In genomic region chr6:11791354-11792107, GRCh38 we compare ENCODE assay signal across 19 cellular contexts. TPM values are rescaled to one million over a fixed set of nuclear protein-coding genes. Genes with fewer than 3 reads are reported as not detected.
DNase-seq lines count a peak whose midpoint lies in the region; ATAC-seq, FAIRE-seq and TF ChIP-seq lines count a peak whose summit lies in the region.
"Had no signal": no experiment of that assay in that cellular context is flagged by ENCODE, and none has a peak within 500 bp of the region (broad histone marks: within the 10 kb centered on the region; RNA-seq: fewer than 3 reads in every experiment).

No MANE protein-coding gene starts in this region.

- TF ChIP-seq EP300 in HepG2 (IDR thresholded peaks at IDR 0.05; ENCODE audit: low read depth in 2 of 2, low read length in 2 of 2) (no peak), HepG2 (CRISPR knock-in tag; IDR thresholded peaks at IDR 0.05; ENCODE audit: borderline replicate concordance) (no peak), transverse colon (IDR thresholded peaks at IDR 0.05; ENCODE audit: low read depth) (no peak)

- H3K27ac ChIP-seq in HepG2 (ENCODE audit: extremely low read length, insufficient read depth, low read length), result no peak overlapping the region
- H3K27ac ChIP-seq in right lobe of liver, result no peak overlapping the region
- peak overlapping the region; percentile 56 for H3K27ac ChIP-seq in HUES48 (ENCODE audit: low read depth, low read length)
- H3K27ac ChIP-seq in coronary artery, result no peak overlapping the region
- H3K27ac ChIP-seq in transverse colon, result no peak overlapping the region
- H3K27ac ChIP-seq: colonic mucosa, left lung, stomach had no signal

- no TSS peak for BruUV-seq in HepG2 (replicated peaks; lab: Mats Ljungman, UMichigan)

- no peaks in the 10 kb centered on the region for H3K79me2 ChIP-seq in HepG2 (ENCODE audit: insufficient read depth, low read length)

- H3K4me1 ChIP-seq in HepG2 (ENCODE audit: insufficient read depth, low read length) (peaks cover 15% of the 10 kb centered on the region), right lobe of liver (peaks cover 0 to 9% (median 3%) of the 10 kb centered on the region in 4 donors), HUES48 (ENCODE audit: control insufficient read depth, insufficient read depth, low read length) (peaks cover 32% of the 10 kb centered on the region), transverse colon (peaks cover 0 to 15% (median 3%) of the 10 kb centered on the region in 4 donors)
- H3K4me1 ChIP-seq: colonic mucosa, left lung had no signal

- H4K20me1 ChIP-seq in HepG2 (ENCODE audit: insufficient read depth, low read length), result no peaks in the 10 kb centered on the region

- H3K27me3 ChIP-seq in HepG2 (ENCODE audit: control insufficient read depth in 1 of 2, insufficient read depth in 2 of 2, low read length in 2 of 2) (peaks cover 0 to 23% of the 10 kb centered on the region in 2 experiments; a peak in 4 of 5 replicates), right lobe of liver (no peaks in the 10 kb centered on the region), HUES48 (ENCODE audit: control insufficient read depth, insufficient read depth, low read length) (no peaks in the 10 kb centered on the region), transverse colon (no peaks in the 10 kb centered on the region)
- H3K27me3 ChIP-seq: colonic mucosa, left lung, stomach had no signal

- DNase-seq in HepG2 (ENCODE audit: low spot score) (no peak), right lobe of liver (no peak), coronary artery (ENCODE audit: low spot score) (peak; percentile 35), KG1 (lab: John Stamatoyannopoulos, UW) (no peak), transverse colon (no peak), HTR-8/SVneo (ENCODE audit: insufficient read length, low spot score) (no peak)
- DNase-seq in stimulated activated CD4-positive, alpha-beta T cell treated with anti-CD3 and anti-CD28 coated beads, TNF-alpha, amount 100 ng/mL, for 48 hours (ENCODE audit: low read depth in 3 of 3), result peak in 2 of 3 donors; percentile 15 to 25
- DNase-seq: colonic mucosa, foreskin melanocyte, left lung, NCI-H146, NCI-H2171 treated with DMSO at 0.1 percent for 48 hours, NCI-H69, SIG-M5, stomach had no signal

- H3K4me3 ChIP-seq in HepG2 (replicated peaks in 1 of 3; ENCODE audit: insufficient read depth in 1 of 3, low read depth in 2 of 3, low read length in 3 of 3) (no peak overlapping the region), right lobe of liver (no peak overlapping the region), HUES48 (ENCODE audit: low read depth, low read length) (no peak overlapping the region), coronary artery (no peak overlapping the region), transverse colon (no peak overlapping the region)
- H3K4me3 ChIP-seq: colonic mucosa, left lung, stomach had no signal

- H2AFZ ChIP-seq in HepG2 (ENCODE audit: low read length), result no peak overlapping the region

- intact Hi-C loops in HepG2 (cut with micrococcal nuclease; ENCODE audit: unreplicated experiment), result no loop called here
- intact Hi-C loops in right lobe of liver (cut with DNase I), result no loop called here
- intact Hi-C loops in transverse colon (cut with DNase I; ENCODE audit: low total_unique reads), result no loop called here

- in situ Hi-C loops in HepG2 (cut with HindIII; ENCODE audit: extremely low pct_ligation_motif_present, low pct_unique_long_range_greater_than_20kb) (no loop called here), transverse colon (cut with MboI; ENCODE audit: low pct_ligation_motif_present in 1 of 4, low pct_unique_long_range_greater_than_20kb in 1 of 4, low sequenced_read_pairs in 3 of 4) (no loop called here)

- POLR2A ChIA-PET in HepG2 (lab: Yijun Ruan, JAX), result no interaction called here

- H3K9ac ChIP-seq in HepG2 (ENCODE audit: insufficient read depth, low read depth, low read length) (no peak overlapping the region), HUES48 (ENCODE audit: low read depth, low read length) (no peak overlapping the region)

- ATAC-seq in HepG2 (no peak), right lobe of liver (no peak)
- ATAC-seq: left lung had no signal

- CTCF ChIA-PET in HepG2 (lab: Yijun Ruan, JAX; ENCODE audit: low intra/inter-chr PET ratio, low total read pairs), result no interaction called here

- TF ChIP-seq CTCF in HepG2 (CRISPR knock-in tag; IDR thresholded peaks at IDR 0.05) (no peak), right lobe of liver (IDR thresholded peaks at IDR 0.05) (no peak), coronary artery (IDR thresholded peaks at IDR 0.05) (no peak), transverse colon (IDR thresholded peaks at IDR 0.05) (no peak)

- TF ChIP-seq RAD21 in HepG2 (CRISPR knock-in tag; IDR thresholded peaks at IDR 0.05), result no peak

- no peaks in the 10 kb centered on the region for H3K36me3 ChIP-seq in HepG2 (replicated peaks in 1 of 2; ENCODE audit: control insufficient read depth in 1 of 2, insufficient read depth in 2 of 2, low read length in 2 of 2)
- H3K36me3 ChIP-seq in right lobe of liver, result no peaks in the 10 kb centered on the region
- H3K36me3 ChIP-seq in HUES48 (ENCODE audit: control insufficient read depth, insufficient read depth, low read length), result no peaks in the 10 kb centered on the region
- H3K36me3 ChIP-seq in transverse colon, result no peaks in the 10 kb centered on the region
- H3K36me3 ChIP-seq: colonic mucosa, left lung, stomach had no signal

- no peak overlapping the region for H3K4me2 ChIP-seq in HepG2 (ENCODE audit: low read depth, low read length)

- H3K9me3 ChIP-seq in HepG2 (ENCODE audit: low read length), result no peaks in the 10 kb centered on the region
- no peaks in the 10 kb centered on the region for H3K9me3 ChIP-seq in right lobe of liver
- H3K9me3 ChIP-seq in HUES48 (ENCODE audit: control insufficient read depth, insufficient read depth, low read length), result no peaks in the 10 kb centered on the region
- no peaks in the 10 kb centered on the region for H3K9me3 ChIP-seq in transverse colon
- H3K9me3 ChIP-seq: colonic mucosa, left lung, stomach had no signal

- TF ChIP-seq POLR2A in HepG2 (IDR thresholded peaks at IDR 0.05; ENCODE audit: insufficient read depth in 1 of 2, low read depth in 2 of 2, low read length in 2 of 2), result no peak
- no peak for TF ChIP-seq POLR2A in right lobe of liver (IDR thresholded peaks at IDR 0.05)
- no peak for TF ChIP-seq POLR2A in transverse colon (IDR thresholded peaks at IDR 0.05)

- 49% methylated on average over 8 of the region's 8 CpGs for WGBS in HepG2 (ENCODE audit: low lambda C conversion rate)
- WGBS in right lobe of liver (ENCODE audit: insufficient coverage, low coverage, low lambda C conversion rate, missing lambda C conversion rate), result 94% methylated on average over 5 of the region's 8 CpGs
- 83 to 87% methylated on average over 2 to 8 of the region's 8 CpGs for WGBS in transverse colon (ENCODE audit: low coverage in 1 of 2), 2 donors

- FAIRE-seq in HepG2 (lab: Jason Lieb, UNC), result no peak
- FAIRE-seq in HTR-8/SVneo (lab: Jason Lieb, UNC), result no peak
- FAIRE-seq: endothelial cell of umbilical vein, urothelium cell line had no signal

TF ChIP-seq in HepG2, 621 proteins besides CTCF, POLR2A, EP300 and RAD21 (continues in another document):
- TF ChIP-seq ARNTL (CRISPR knock-in tag; IDR thresholded peaks at IDR 0.05) (no peak), NFYB (CRISPR knock-in tag; IDR thresholded peaks at IDR 0.05) (no peak), KLF11 (CRISPR knock-in tag; IDR thresholded peaks at IDR 0.05) (no peak), ELK4 (CRISPR knock-in tag; IDR thresholded peaks at IDR 0.05; ENCODE audit: borderline replicate concordance) (no peak), TCF12 (IDR thresholded peaks at IDR 0.05) (no peak), TCF12 (CRISPR knock-in tag; IDR thresholded peaks at IDR 0.05) (no peak)

RNA-seq across cellular contexts. Expression of gene ADTRP, which starts 12.9 kb away (rescaled TPM):
- total RNA-seq in HepG2 (2016; rRNA removed; fragmentation: Illumina TruSeq; extraction: Trizol), result not detected in 2 replicates
- not detected in 2 replicates for total RNA-seq in HepG2 (2016; cell fraction: cytosol; rRNA removed; fragmentation: Illumina TruSeq; extraction: Trizol; ENCODE audit: low read depth)
- not detected in 2 replicates for total RNA-seq in HepG2 (2016; cell fraction: insoluble cytoplasmic fraction; rRNA removed; fragmentation: Illumina TruSeq; extraction: Trizol)
- total RNA-seq in HepG2 (2016; cell fraction: membrane; rRNA removed; fragmentation: Illumina TruSeq; extraction: Trizol), result not detected in 2 replicates
- total RNA-seq in HepG2 (2016; cell fraction: nucleus; rRNA removed; fragmentation: Illumina TruSeq; extraction: Trizol), result not detected in 2 replicates
- polyA plus RNA-seq in HepG2 (2011; rRNA removed), result not detected in 2 replicates
- not detected in 2 replicates for polyA plus RNA-seq in HepG2 (2011; cell fraction: cytosol; rRNA removed)
- not detected in 2 replicates for polyA plus RNA-seq in HepG2 (2011; cell fraction: nucleus; rRNA removed)
- polyA plus RNA-seq in HepG2 (2012), result not detected in 2 replicates
- not detected in 2 replicates for polyA plus RNA-seq in HepG2 (2016; cell fraction: cytosol; fragmentation: Illumina TruSeq; extraction: Trizol; ENCODE audit: low read depth)
- polyA plus RNA-seq in HepG2 (2016; cell fraction: insoluble cytoplasmic fraction; fragmentation: Illumina TruSeq; extraction: Trizol; ENCODE audit: low read depth), result not detected in 2 replicates
- not detected in 2 replicates for polyA plus RNA-seq in HepG2 (2016; cell fraction: membrane; fragmentation: Illumina TruSeq; extraction: Trizol; ENCODE audit: low read depth)
- not detected in 2 replicates for polyA plus RNA-seq in HepG2 (2016; cell fraction: nucleus; fragmentation: Illumina TruSeq; extraction: Trizol; ENCODE audit: insufficient read depth, low read depth)
- 0.42 TPM in 1 of 2 replicates, not detected in the other for polyA minus RNA-seq in HepG2 (2011; rRNA and poly(A)+ RNA removed; ENCODE audit: low replicate concordance)
- polyA minus RNA-seq in HepG2 (2011; cell fraction: cytosol; rRNA and poly(A)+ RNA removed), result not detected in 2 replicates
- polyA minus RNA-seq in HepG2 (2011; cell fraction: nucleus; rRNA and poly(A)+ RNA removed), result not detected in 2 replicates
- 1 to 10 TPM in 2 of 6 experiments, under 1 TPM in 3, not detected in 1; 0.46 to 1.9 (median 0.92) TPM for total RNA-seq in right lobe of liver
- total RNA-seq in transverse colon, result 100 to 1,000 TPM; 119 to 199 (median 181) TPM
- total RNA-seq: OCI-LY7 had no signal

Comparison
In these comparisons a context has a peak if more than half of its experiments do, and no peak if none do; other contexts are left out.
1. DNase-seq: peak in coronary artery (single experiment) and stimulated activated CD4-positive, alpha-beta T cell treated with anti-CD3 and anti-CD28 coated beads, TNF-alpha, amount 100 ng/mL, for 48 hours (2 of 3); none in HepG2 (single experiment), right lobe of liver (0 of 3), KG1 (single experiment), transverse colon (single experiment) and HTR-8/SVneo (single experiment).
2. RNA of gene ADTRP, which starts 12.9 kb away (total RNA-seq): 119 to 199 TPM in transverse colon; 0.46 to 1.9 TPM in right lobe of liver and not detected in HepG2; every median in the first group is over 10 times any median in the second.